ENCODE assay signal across 27 cellular contexts in genomic region chr17:47744168-47745036, GRCh38. TPM values are rescaled to one million over a fixed set of nuclear protein-coding genes. Genes with fewer than 3 reads are reported as not detected.
A peak's percentile ranks its signal among the peaks of the same experiment; 100 is the strongest.
DNase-seq lines count a peak whose midpoint lies in the region; ATAC-seq, FAIRE-seq and TF ChIP-seq lines count a peak whose summit lies in the region.
"Had no signal": no experiment of that assay in that cellular context is flagged by ENCODE, and none has a peak within 500 bp of the region (broad histone marks: within the 10 kb centered on the region; RNA-seq: fewer than 3 reads in every experiment).

No MANE protein-coding gene starts in this region.

- H3K4me2 ChIP-seq in BLaER1: peak overlapping the region; percentile 91

- H3K9me3 Mint-ChIP-seq in CD4-positive, alpha-beta memory T cell: no peaks in the 10 kb centered on the region
- no peaks in the 10 kb centered on the region for H3K9me3 Mint-ChIP-seq in natural killer cell
- H3K9me3 Mint-ChIP-seq: dendritic cell treated with granulocyte-macrophage colony-stimulating factor and Interleukin-4, amounts not matched to agents 40 ng/mL and 50 ng/mL, for 4 days; naive thymus-derived CD4-positive, alpha-beta T cell had no signal

- no peak for FAIRE-seq in GM19239 (lab: Jason Lieb, UNC)
- FAIRE-seq: keratinocyte had no signal

- H3K4me1 ChIP-seq in BLaER1 (peaks cover 86% of the 10 kb centered on the region), body of pancreas (no peaks in the 10 kb centered on the region)
- H3K4me1 ChIP-seq in CD4-positive, alpha-beta memory T cell (ENCODE audit: insufficient read depth, low read length): peaks cover 31% of the 10 kb centered on the region

- ATAC-seq in natural killer cell (no peak), body of pancreas (no peak), left cardiac atrium (no peak)
- ATAC-seq: naive thymus-derived CD4-positive, alpha-beta T cell had no signal

- intact Hi-C loops in CD4-positive, alpha-beta memory T cell (cut with micrococcal nuclease): no loop called here
- intact Hi-C loops in natural killer cell (cut with micrococcal nuclease) (loop anchor here (10.0 kb wide), 1 partner anchor 980 kb away; the partner anchor contains the start of genes HOXB13, PRAC1 and PRAC2), body of pancreas (cut with DNase I) (no loop called here), left cardiac atrium (cut with DNase I) (loop anchor here (10.0 kb wide), 1 partner anchor 80 kb away; no protein-coding TSS in a partner anchor)

- H3K36me3 ChIP-seq in BLaER1 (no peaks in the 10 kb centered on the region), body of pancreas (replicated peaks in 1 of 2; ENCODE audit: insufficient read depth in 1 of 2, low read depth in 2 of 2) (no peaks in the 10 kb centered on the region)
- peaks cover 9% of the 10 kb centered on the region for H3K36me3 ChIP-seq in CD4-positive, alpha-beta memory T cell (ENCODE audit: insufficient read depth, low read length)
- H3K36me3 ChIP-seq: MG63 had no signal

- no peaks in the 10 kb centered on the region for H3K27me3 Mint-ChIP-seq in CD4-positive, alpha-beta memory T cell
- no peaks in the 10 kb centered on the region for H3K27me3 Mint-ChIP-seq in natural killer cell (ENCODE audit: low read depth in 2 of 2)

- H3K9me3 ChIP-seq in BLaER1 (no peaks in the 10 kb centered on the region), body of pancreas (no peaks in the 10 kb centered on the region)
- H3K9me3 ChIP-seq in CD4-positive, alpha-beta memory T cell (ENCODE audit: control insufficient read depth in 1 of 2, low read length in 2 of 2): no peaks in the 10 kb centered on the region
- H3K9me3 ChIP-seq: MG63 had no signal

- peak overlapping the region in 5 of 7 donors; percentile 4 to 78 (median 36) for H3K27ac Mint-ChIP-seq in CD4-positive, alpha-beta memory T cell
- peak overlapping the region; percentile 85 to 94 for H3K27ac Mint-ChIP-seq in natural killer cell
- H3K27ac Mint-ChIP-seq: dendritic cell treated with granulocyte-macrophage colony-stimulating factor and Interleukin-4, amounts not matched to agents 40 ng/mL and 50 ng/mL, for 4 days; naive thymus-derived CD4-positive, alpha-beta T cell had no signal

- no peak overlapping the region for H3K4me3 Mint-ChIP-seq in CD4-positive, alpha-beta memory T cell
- H3K4me3 Mint-ChIP-seq in natural killer cell: peak overlapping the region; percentile 99
- H3K4me3 Mint-ChIP-seq: dendritic cell treated with granulocyte-macrophage colony-stimulating factor and Interleukin-4, amounts not matched to agents 40 ng/mL and 50 ng/mL, for 4 days; naive thymus-derived CD4-positive, alpha-beta T cell had no signal

- H3K27ac ChIP-seq in BLaER1 (peak overlapping the region; percentile 89), body of pancreas (no peak overlapping the region)
- no peak overlapping the region for H3K27ac ChIP-seq in CD4-positive, alpha-beta memory T cell (ENCODE audit: low read depth, low read length)
- H3K27ac ChIP-seq: C4-2B, SK-N-MC, skin epidermis had no signal

- H3K27me3 ChIP-seq in BLaER1: no peaks in the 10 kb centered on the region
- no peaks in the 10 kb centered on the region for H3K27me3 ChIP-seq in CD4-positive, alpha-beta memory T cell (ENCODE audit: insufficient read depth, low read length)
- peaks cover 0 to 18% of the 10 kb centered on the region in 2 donors for H3K27me3 ChIP-seq in body of pancreas

- TF ChIP-seq CTCF in natural killer cell (IDR thresholded peaks at IDR 0.05): no peak
- TF ChIP-seq CTCF in body of pancreas (IDR thresholded peaks at IDR 0.05): no peak

- peaks cover 0 to 30% of the 10 kb centered on the region in 2 donors for H3K36me3 Mint-ChIP-seq in CD4-positive, alpha-beta memory T cell
- H3K36me3 Mint-ChIP-seq in natural killer cell: no peaks in the 10 kb centered on the region

- H3K9ac ChIP-seq in BLaER1: peak overlapping the region; percentile 70

- H3K4me3 ChIP-seq in BLaER1: peak overlapping the region; percentile 45
- no peak overlapping the region for H3K4me3 ChIP-seq in CD4-positive, alpha-beta memory T cell (ENCODE audit: low read length in 2 of 2)
- no peak overlapping the region for H3K4me3 ChIP-seq in Jurkat, Clone E6-1 (ENCODE audit: low read length)
- H3K4me3 ChIP-seq in body of pancreas: no peak overlapping the region
- H3K4me3 ChIP-seq: MG63, SK-N-MC, skin epidermis had no signal

- DNase-seq in CD4-positive, alpha-beta memory T cell: no peak
- peak; percentile 54 for DNase-seq in Jurkat, Clone E6-1 (ENCODE audit: low read depth, low spot score)
- no peak for DNase-seq in natural killer cell
- DNase-seq in body of pancreas: no peak
- no peak for DNase-seq in medulla oblongata (ENCODE audit: extremely low spot score)
- DNase-seq in GM19239 (ENCODE audit: insufficient read length, low spot score): no peak
- no peak for DNase-seq in left cardiac atrium
- DNase-seq: activated CD4-positive, CD25-positive, alpha-beta regulatory T cell; Calu3; central memory CD4-positive, alpha-beta T cell; KG1; MG63; naive thymus-derived CD4-positive, alpha-beta T cell; NCI-H1417; NCI-H2029 treated with DMSO at 0.1 percent for 48 hours; NCI-H226; NCI-H526 treated with DMSO at 0.1 percent for 48 hours; NK-92 treated with Interleukin-12 subunit alpha and Interleukin-12 subunit beta, amount 100 ng/mL, for 24 hours; stimulated activated naive CD4-positive, alpha-beta T cell had no signal

- POLR2A ChIA-PET in CD4-positive, alpha-beta memory T cell (lab: Charles Lee; ENCODE audit: partially characterized antibody): interaction anchor here (1.1 kb wide), 1 partner anchor 12 kb away, joined by 4 read pairs; the partner anchor contains the start of gene TBX21

- TF ChIP-seq POLR2A in body of pancreas (IDR thresholded peaks at IDR 0.05): no peak

- no peaks in the 10 kb centered on the region for H4K20me1 ChIP-seq in BLaER1

- CTCF ChIA-PET in CD4-positive, alpha-beta memory T cell (lab: Charles Lee; ENCODE audit: partially characterized antibody): interaction anchor here (1.0 to 8.4 kb wide), 3 partner anchors 11 to 56 kb away, joined by 3 to 92 read pairs (median 6); partner anchors contain the start of gene TBX21

- peaks cover 14 to 27% (median 21%) of the 10 kb centered on the region in 4 donors for H3K4me1 Mint-ChIP-seq in CD4-positive, alpha-beta memory T cell
- H3K4me1 Mint-ChIP-seq in natural killer cell: peaks cover 70 to 73% of the 10 kb centered on the region in 2 donors

- 51 to 53% methylated on average over 22 of the region's 22 CpGs for WGBS in body of pancreas, 2 donors

RNA-seq across cellular contexts. Expression of gene TBX21, which starts 11.4 kb away (rescaled TPM):
- total RNA-seq in CD4-positive, alpha-beta memory T cell: 10 to 100 TPM; 15.8 to 17.9 TPM
- polyA plus RNA-seq in CD4-positive, alpha-beta memory T cell: 10 to 100 TPM in 1 of 2 donors, 1 to 10 TPM in 1; 6.8 to 11.5 TPM
- polyA plus RNA-seq in Jurkat, Clone E6-1 (2012; ENCODE audit: insufficient read depth, insufficient read length): 2.5 TPM
- total RNA-seq in natural killer cell (100 to 1,000 TPM; 234 to 328 (median 257) TPM), body of pancreas (1 to 10 TPM in 1 of 2 donors, not detected in 1; 1.0 TPM), left cardiac atrium (under 1 TPM; 0.34 to 0.80 TPM)
- total RNA-seq: Calu3, HT1080, renal cortical epithelial cell had no signal
- polyA plus RNA-seq: keratinocyte had no signal

RNA-seq across cellular contexts. Expression of gene TBKBP1, which starts 50.4 kb away (rescaled TPM):
- total RNA-seq in CD4-positive, alpha-beta memory T cell: 1 to 10 TPM; 6.7 to 7.4 TPM
- polyA plus RNA-seq in CD4-positive, alpha-beta memory T cell: under 1 TPM; 0.49 to 0.68 TPM
- 12.5 TPM for polyA plus RNA-seq in Jurkat, Clone E6-1 (2012; ENCODE audit: insufficient read depth, insufficient read length)
- total RNA-seq in natural killer cell (10 to 100 TPM; 21.4 to 38.9 (median 37.6) TPM), body of pancreas (10 to 100 TPM in 1 of 2 donors, 1 to 10 TPM in 1; 8.0 to 13.2 TPM), left cardiac atrium (10 to 100 TPM; 13.7 to 17.9 TPM)

Comparison
In these comparisons a context has a peak if more than half of its experiments do, and no peak if none do; other contexts are left out.
1. RNA of gene TBX21, which starts 11.4 kb away (total RNA-seq): 234 to 328 TPM in natural killer cell; 15.8 to 17.9 TPM in CD4-positive, alpha-beta memory T cell, 1.0 TPM in body of pancreas and 0.34 to 0.80 TPM in left cardiac atrium; every median in the first group is over 10 times any median in the second.
2. intact Hi-C loops: an anchor here in natural killer cell (10.0 kb wide) and left cardiac atrium (10.0 kb wide); none called in CD4-positive, alpha-beta memory T cell and body of pancreas.